ENCODE assay signal across 36 cellular contexts in genomic region chr1:209116705-209117104, GRCh38.
"Had no signal": no experiment of that assay in that cellular context is flagged by ENCODE, and none has a peak within 500 bp of the region (broad histone marks: within the 10 kb centered on the region; RNA-seq: fewer than 3 reads in every experiment).

No MANE protein-coding gene starts in this region.

- H3K27me3 Mint-ChIP-seq: activated CD4-positive, alpha-beta T cell treated with anti-CD3 and anti-CD28 coated beads, Interleukin-2, amount 10 ng/mL, durations not matched to agents 24 days and 14 days; activated T-helper 17 cell treated with anti-CD3 and anti-CD28 coated beads, Interleukin-2, amount 50 U/mL, for 72 hours had no signal

- DNase-seq: activated B cell treated with CpG ODN at 0.5 μM for 24 hours; activated CD4-positive, alpha-beta memory T cell treated with anti-CD3 and anti-CD28 coated beads for 36 hours; activated CD4-positive, alpha-beta T cell treated with anti-CD3 and anti-CD28 coated beads for 4 hours; activated CD4-positive, alpha-beta T cell treated with anti-CD3 and anti-CD28 coated beads, Interleukin-2, amount 10 ng/mL, durations not matched to agents 24 days and 14 days; activated CD4-positive, alpha-beta T cell treated with anti-CD3 and anti-CD28 coated beads, Interleukin-2, amount 50 U/mL, for 1 hour; activated CD4-positive, alpha-beta T cell treated with anti-CD3 and anti-CD28 coated beads, Interleukin-2, amount 50 U/mL, for 4 hours; activated CD4-positive, CD25-positive, alpha-beta regulatory T cell treated with anti-CD3 and anti-CD28 coated beads, Interleukin-2, amount 50 U/mL, for 72 hours; activated CD8-positive, alpha-beta memory T cell treated with anti-CD3 and anti-CD28 coated beads, Interleukin-2, amount 50 U/mL, for 4 hours; activated CD8-positive, alpha-beta T cell treated with anti-CD3 and anti-CD28 coated beads for 36 hours; activated effector memory CD4-positive, alpha-beta T cell treated with Interleukin-2 at 50 U/mL for 16 hours; activated gamma-delta T cell; activated naive CD4-positive, alpha-beta T cell treated with anti-CD3 and anti-CD28 coated beads, Interleukin-2, amount 50 U/mL, for 16 hours; activated naive CD4-positive, alpha-beta T cell treated with Interleukin-2 at 50 U/mL for 16 hours; activated naive CD8-positive, alpha-beta T cell treated with anti-CD3 and anti-CD28 coated beads for 36 hours; activated T-cell treated with anti-CD3 and anti-CD28 coated beads for 4 hours; activated T-cell treated with anti-CD3 and anti-CD28 coated beads, Interleukin-2, amount 50 U/mL, for 1 hour; activated T-cell treated with anti-CD3 and anti-CD28 coated beads, Interleukin-2, amount 50 U/mL, for 4 hours; activated T-cell treated with anti-CD3 and anti-CD28 coated beads, Interleukin-2, amount 50 U/mL, for 72 hours; adrenal gland; amniotic stem cell; aorta; body of pancreas; brain microvascular endothelial cell; central memory CD4-positive, alpha-beta T cell; T-helper 1 cell; T-helper 2 cell; T-helper 9 cell had no signal

- H3K4me3 Mint-ChIP-seq: activated B cell treated with CpG ODN at 0.5 μM for 24 hours; activated CD4-positive, alpha-beta memory T cell treated with anti-CD3 and anti-CD28 coated beads for 36 hours; activated CD4-positive, alpha-beta T cell treated with anti-CD3 and anti-CD28 coated beads, Interleukin-2, amount 10 ng/mL, durations not matched to agents 24 days and 14 days; activated CD8-positive, alpha-beta T cell treated with anti-CD3 and anti-CD28 coated beads for 36 hours; activated naive CD8-positive, alpha-beta T cell treated with anti-CD3 and anti-CD28 coated beads for 36 hours; activated T-cell treated with anti-CD3 and anti-CD28 coated beads, Interleukin-2, amount 50 U/mL, for 4 hours; activated T-cell treated with anti-CD3 and anti-CD28 coated beads, Interleukin-2, amount 50 U/mL, for 72 hours; activated T-helper 1 cell treated with anti-CD3 and anti-CD28 coated beads, Interleukin-12 subunit alpha, Interleukin-12 subunit beta, Interleukin-2, Interleukin-4 antibody, amounts not matched to agents 30 ng/mL and 10 ng/mL and 1 ng/mL, durations not matched to agents 14 hours and 24 hours and 36 hours; activated T-helper 17 cell treated with anti-CD3 and anti-CD28 coated beads, Interleukin-2, amount 50 U/mL, for 72 hours; T-helper 1 cell treated with Interleukin-12 subunit alpha and Interleukin-12 subunit beta and Interleukin-4 antibody, amounts not matched to agents 30 μg/mL and 1 μg/mL, for 36 hours; T-helper 2 cell treated with Interferon-gamma antibody and Interleukin-4, amounts not matched to agents 5 μg/mL and 100 μg/mL, for 36 hours had no signal

- H3K4me3 ChIP-seq: adrenal gland, body of pancreas, breast epithelium had no signal

- H3K27me3 ChIP-seq: adrenal gland, body of pancreas, brain microvascular endothelial cell, breast epithelium had no signal

- H3K4me1 Mint-ChIP-seq: activated B cell treated with CpG ODN at 0.5 μM for 24 hours; activated CD4-positive, alpha-beta T cell treated with anti-CD3 and anti-CD28 coated beads, Interleukin-2, amount 10 ng/mL, durations not matched to agents 24 days and 14 days; activated naive CD8-positive, alpha-beta T cell treated with anti-CD3 and anti-CD28 coated beads for 36 hours; activated T-helper 17 cell treated with anti-CD3 and anti-CD28 coated beads, Interleukin-2, amount 50 U/mL, for 72 hours had no signal

- H3K27ac ChIP-seq: adrenal gland, body of pancreas, brain microvascular endothelial cell, breast epithelium, VCaP had no signal

- H3K9me3 ChIP-seq: adrenal gland, body of pancreas, breast epithelium had no signal

- H3K36me3 ChIP-seq: adrenal gland, brain microvascular endothelial cell, breast epithelium had no signal

- FAIRE-seq: astrocyte, TTC549 had no signal

- H3K36me3 Mint-ChIP-seq: activated CD4-positive, alpha-beta memory T cell treated with anti-CD3 and anti-CD28 coated beads for 36 hours; activated naive CD4-positive, alpha-beta T cell treated with anti-CD3 and anti-CD28 coated beads, Interleukin-2, amount 50 U/mL, for 72 hours; activated naive CD8-positive, alpha-beta T cell treated with anti-CD3 and anti-CD28 coated beads for 36 hours had no signal

- H3K27ac Mint-ChIP-seq: activated B cell treated with CpG ODN at 0.5 μM for 24 hours; activated CD4-positive, alpha-beta memory T cell treated with anti-CD3 and anti-CD28 coated beads for 36 hours; activated CD4-positive, alpha-beta T cell treated with anti-CD3 and anti-CD28 coated beads, Interleukin-2, amount 10 ng/mL, durations not matched to agents 24 days and 14 days; activated CD8-positive, alpha-beta T cell treated with anti-CD3 and anti-CD28 coated beads for 36 hours; activated naive CD4-positive, alpha-beta T cell treated with anti-CD3 and anti-CD28 coated beads, Interleukin-2, amount 50 U/mL, for 72 hours; activated naive CD8-positive, alpha-beta T cell treated with anti-CD3 and anti-CD28 coated beads for 36 hours; activated T-cell treated with anti-CD3 and anti-CD28 coated beads, Interleukin-2, amount 50 U/mL, for 72 hours; activated T-helper 1 cell treated with anti-CD3 and anti-CD28 coated beads, Interleukin-12 subunit alpha, Interleukin-12 subunit beta, Interleukin-2, Interleukin-4 antibody, amounts not matched to agents 30 ng/mL and 10 ng/mL and 1 ng/mL, durations not matched to agents 14 hours and 24 hours and 36 hours; activated T-helper 17 cell treated with anti-CD3 and anti-CD28 coated beads, Interleukin-2, amount 50 U/mL, for 72 hours; T-helper 1 cell treated with Interleukin-12 subunit alpha and Interleukin-12 subunit beta and Interleukin-4 antibody, amounts not matched to agents 30 μg/mL and 1 μg/mL, for 36 hours; T-helper 2 cell treated with Interferon-gamma antibody and Interleukin-4, amounts not matched to agents 5 μg/mL and 100 μg/mL, for 36 hours had no signal

- H3K9me3 Mint-ChIP-seq: activated B cell treated with CpG ODN at 0.5 μM for 24 hours; activated CD4-positive, alpha-beta memory T cell treated with anti-CD3 and anti-CD28 coated beads for 36 hours; activated CD4-positive, alpha-beta T cell treated with anti-CD3 and anti-CD28 coated beads, Interleukin-2, amount 10 ng/mL, durations not matched to agents 24 days and 14 days; activated CD8-positive, alpha-beta T cell treated with anti-CD3 and anti-CD28 coated beads for 36 hours; activated naive CD4-positive, alpha-beta T cell treated with anti-CD3 and anti-CD28 coated beads, Interleukin-2, amount 50 U/mL, for 72 hours; activated naive CD8-positive, alpha-beta T cell treated with anti-CD3 and anti-CD28 coated beads for 36 hours; activated T-cell treated with anti-CD3 and anti-CD28 coated beads, Interleukin-2, amount 50 U/mL, for 4 hours; activated T-cell treated with anti-CD3 and anti-CD28 coated beads, Interleukin-2, amount 50 U/mL, for 72 hours; activated T-helper 1 cell treated with anti-CD3 and anti-CD28 coated beads, Interleukin-12 subunit alpha, Interleukin-12 subunit beta, Interleukin-2, Interleukin-4 antibody, amounts not matched to agents 30 ng/mL and 10 ng/mL and 1 ng/mL, durations not matched to agents 14 hours and 24 hours and 36 hours; activated T-helper 17 cell treated with anti-CD3 and anti-CD28 coated beads, Interleukin-2, amount 50 U/mL, for 72 hours; T-helper 1 cell treated with Interleukin-12 subunit alpha and Interleukin-12 subunit beta and Interleukin-4 antibody, amounts not matched to agents 30 μg/mL and 1 μg/mL, for 36 hours; T-helper 2 cell treated with Interferon-gamma antibody and Interleukin-4, amounts not matched to agents 5 μg/mL and 100 μg/mL, for 36 hours had no signal

- H3K4me1 ChIP-seq: adrenal gland, body of pancreas, breast epithelium had no signal

- ATAC-seq: activated CD8-positive, alpha-beta T cell treated with anti-CD3 and anti-CD28 coated beads for 36 hours; activated naive CD4-positive, alpha-beta T cell treated with anti-CD3 and anti-CD28 coated beads, Interleukin-2, amount 50 U/mL, for 72 hours; activated T-cell treated with anti-CD3 and anti-CD28 coated beads, Interleukin-2, amount 50 U/mL, for 4 hours; activated T-cell treated with anti-CD3 and anti-CD28 coated beads, Interleukin-2, amount 50 U/mL, for 72 hours; activated T-helper 17 cell treated with anti-CD3 and anti-CD28 coated beads, Interleukin-2, amount 50 U/mL, for 72 hours; body of pancreas had no signal
